In the genomic region with DNA sequence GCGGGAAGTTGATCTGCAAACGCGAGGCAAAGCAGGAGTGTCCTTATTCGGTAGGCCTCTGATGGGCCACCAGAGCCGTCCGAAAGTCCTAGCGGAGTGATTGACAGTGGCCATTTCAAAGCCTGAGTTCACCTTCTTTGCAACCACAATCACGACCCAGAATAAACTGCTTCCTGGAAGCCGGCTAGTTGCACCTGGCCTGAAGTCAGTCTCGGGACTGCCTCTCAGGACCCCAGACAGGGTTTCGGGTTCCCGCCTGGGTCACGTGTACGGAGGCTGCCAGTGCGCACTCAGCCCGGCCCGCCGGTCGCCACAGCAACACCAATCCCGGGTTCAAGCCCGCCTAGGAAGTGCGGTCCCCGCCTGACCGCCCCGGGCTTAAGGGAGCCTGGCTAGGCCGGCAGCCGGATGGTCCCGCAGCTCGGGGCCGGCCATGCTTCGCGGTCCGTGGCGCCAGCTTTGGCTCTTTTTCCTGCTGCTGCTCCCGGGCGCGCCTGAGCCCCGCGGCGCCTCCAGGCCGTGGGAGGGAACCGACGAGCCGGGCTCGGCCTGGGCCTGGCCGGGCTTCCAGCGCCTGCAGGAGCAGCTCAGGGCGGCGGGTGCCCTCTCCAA, we compare ENCODE assay signal across 8 cellular contexts. TPM values are rescaled to one million over a fixed set of nuclear protein-coding genes. Genes with fewer than 3 reads are reported as not detected.
DNase-seq lines count a peak whose midpoint lies in the region; ATAC-seq and TF ChIP-seq lines count a peak whose summit lies in the region.

A gene with protein sequence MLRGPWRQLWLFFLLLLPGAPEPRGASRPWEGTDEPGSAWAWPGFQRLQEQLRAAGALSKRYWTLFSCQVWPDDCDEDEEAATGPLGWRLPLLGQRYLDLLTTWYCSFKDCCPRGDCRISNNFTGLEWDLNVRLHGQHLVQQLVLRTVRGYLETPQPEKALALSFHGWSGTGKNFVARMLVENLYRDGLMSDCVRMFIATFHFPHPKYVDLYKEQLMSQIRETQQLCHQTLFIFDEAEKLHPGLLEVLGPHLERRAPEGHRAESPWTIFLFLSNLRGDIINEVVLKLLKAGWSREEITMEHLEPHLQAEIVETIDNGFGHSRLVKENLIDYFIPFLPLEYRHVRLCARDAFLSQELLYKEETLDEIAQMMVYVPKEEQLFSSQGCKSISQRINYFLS (plus strand): TSS at position 375 of the 612 bp plus-strand sequence. CDS start 59 bp downstream, at position 434.

- peaks cover 26 to 44% (median 31%) of the 10 kb centered on the region in 10 experiments for H3K4me1 ChIP-seq in BLaER1 treated with 17β-estradiol and CSF1 and Interleukin-3, amounts not matched to agents 10 nM and 100 nM
- peaks cover 18 to 33% of the 10 kb centered on the region in 2 donors for H3K4me1 ChIP-seq in duodenal mucosa (ENCODE audit: control insufficient read depth in 1 of 2, insufficient read depth in 2 of 2, low read length in 2 of 2)
- peaks cover 0 to 13% (median 6%) of the 10 kb centered on the region in 4 donors for H3K4me1 ChIP-seq in right lobe of liver

- H3K27ac ChIP-seq in BLaER1 treated with 17β-estradiol and CSF1 and Interleukin-3, amounts not matched to agents 10 nM and 100 nM = peak within 1 kb of the TSS; percentile 77 to 93 (median 89)
- peak within 1 kb of the TSS; percentile 64 for H3K27ac ChIP-seq in duodenal mucosa (ENCODE audit: low read depth, low read length)
- peak within 1 kb of the TSS; percentile 58 to 84 (median 67) for H3K27ac ChIP-seq in right lobe of liver

- intact Hi-C loops in right lobe of liver (cut with DNase I) = no loop called here

- H3K36me3 ChIP-seq in BLaER1 treated with 17β-estradiol and CSF1 and Interleukin-3, amounts not matched to agents 10 nM and 100 nM = peaks cover 17 to 37% (median 23%) of the 10 kb centered on the region in 11 experiments
- H3K36me3 ChIP-seq in duodenal mucosa (ENCODE audit: control insufficient read depth in 1 of 2, insufficient read depth in 2 of 2, low read length in 2 of 2) = peaks cover 0 to 18% of the 10 kb centered on the region in 2 donors
- H3K36me3 ChIP-seq in right lobe of liver = peaks cover 0 to 4% (median 0%) of the 10 kb centered on the region in 4 donors

- peak; percentile 99 for DNase-seq in NCI-H526 treated with DMSO at 0.1 percent for 48 hours (lab: John Stamatoyannopoulos, UW)
- peak; percentile 55 for DNase-seq in activated CD4-positive, alpha-beta T cell treated with anti-CD3 and anti-CD28 coated beads, Interleukin-2, amount 50 U/mL, for 4 hours
- peak; percentile 96 to 98 (median 98) for DNase-seq in right lobe of liver
- peak; percentile 81 for DNase-seq in stimulated activated CD4-positive, alpha-beta T cell treated with anti-CD3 and anti-CD28 coated beads, Interleukin-4, amount 100 ng/mL, for 24 hours

- H3K4me3 ChIP-seq in BLaER1 treated with 17β-estradiol and CSF1 and Interleukin-3, amounts not matched to agents 10 nM and 100 nM = peak within 1 kb of the TSS; percentile 75 to 95 (median 90)
- H3K4me3 ChIP-seq in duodenal mucosa (ENCODE audit: low read depth in 1 of 2, low read length in 2 of 2) (peak within 1 kb of the TSS; percentile 80 to 95), right lobe of liver (peak within 1 kb of the TSS; percentile 95 to 99 (median 98))

- peak within 1 kb of the TSS; percentile 87 to 94 (median 92) for H3K9ac ChIP-seq in BLaER1 treated with 17β-estradiol and CSF1 and Interleukin-3, amounts not matched to agents 10 nM and 100 nM
- peak within 1 kb of the TSS; percentile 81 to 98 for H3K9ac ChIP-seq in duodenal mucosa (ENCODE audit: low read depth in 1 of 2, low read length in 2 of 2)

- ATAC-seq in GM19324 (IDR thresholded peaks at IDR 0.05; ENCODE audit: low FRiP score, unreplicated experiment) (peak; percentile 92), HG03460 (IDR thresholded peaks at IDR 0.05; ENCODE audit: unreplicated experiment) (peak; percentile 87), right lobe of liver (peak; percentile 93 to 97 (median 96))

- TF ChIP-seq CTCF in right lobe of liver (IDR thresholded peaks at IDR 0.05) = no peak

- TF ChIP-seq POLR2A in right lobe of liver (IDR thresholded peaks at IDR 0.05) = peak; percentile 96

- peak within 1 kb of the TSS; percentile 90 to 97 (median 94) for H3K4me2 ChIP-seq in BLaER1 treated with 17β-estradiol and CSF1 and Interleukin-3, amounts not matched to agents 10 nM and 100 nM

- no peaks in the 10 kb centered on the region for H3K9me3 ChIP-seq in BLaER1 treated with 17β-estradiol and CSF1 and Interleukin-3, amounts not matched to agents 10 nM and 100 nM (replicated peaks in 1 of 11)
- H3K9me3 ChIP-seq in duodenal mucosa (ENCODE audit: control insufficient read depth in 1 of 2, low read length in 2 of 2) = no peaks in the 10 kb centered on the region
- no peaks in the 10 kb centered on the region for H3K9me3 ChIP-seq in right lobe of liver

- no peaks in the 10 kb centered on the region for H3K27me3 ChIP-seq in BLaER1 treated with 17β-estradiol and CSF1 and Interleukin-3, amounts not matched to agents 10 nM and 100 nM
- no peaks in the 10 kb centered on the region for H3K27me3 ChIP-seq in duodenal mucosa (ENCODE audit: control insufficient read depth in 1 of 2, insufficient read depth in 2 of 2, low read length in 2 of 2)
- H3K27me3 ChIP-seq in right lobe of liver = no peaks in the 10 kb centered on the region

- peaks cover 0 to 24% (median 12%) of the 10 kb centered on the region in 11 experiments; a peak in 15 of 22 replicates for H4K20me1 ChIP-seq in BLaER1 treated with 17β-estradiol and CSF1 and Interleukin-3, amounts not matched to agents 10 nM and 100 nM

- WGBS in right lobe of liver (ENCODE audit: insufficient coverage, low coverage, low lambda C conversion rate, missing lambda C conversion rate) = 1% methylated on average over 16 of the region's 49 CpGs

RNA-seq across cellular contexts. Expression of the gene that starts here (rescaled TPM):
- total RNA-seq in right lobe of liver = 10 to 100 TPM in 4 of 6 experiments, 1 to 10 TPM in 2; 4.7 to 52.8 (median 13.1) TPM

Comparison
In these comparisons a context has a peak if more than half of its experiments do, and no peak if none do; other contexts are left out.
1. Peak in every context shown above with its lines: DNase-seq, ATAC-seq, H3K4me3 ChIP-seq and H3K27ac ChIP-seq.